ENCODE assay signal across 8 cellular contexts in the genomic region with DNA sequence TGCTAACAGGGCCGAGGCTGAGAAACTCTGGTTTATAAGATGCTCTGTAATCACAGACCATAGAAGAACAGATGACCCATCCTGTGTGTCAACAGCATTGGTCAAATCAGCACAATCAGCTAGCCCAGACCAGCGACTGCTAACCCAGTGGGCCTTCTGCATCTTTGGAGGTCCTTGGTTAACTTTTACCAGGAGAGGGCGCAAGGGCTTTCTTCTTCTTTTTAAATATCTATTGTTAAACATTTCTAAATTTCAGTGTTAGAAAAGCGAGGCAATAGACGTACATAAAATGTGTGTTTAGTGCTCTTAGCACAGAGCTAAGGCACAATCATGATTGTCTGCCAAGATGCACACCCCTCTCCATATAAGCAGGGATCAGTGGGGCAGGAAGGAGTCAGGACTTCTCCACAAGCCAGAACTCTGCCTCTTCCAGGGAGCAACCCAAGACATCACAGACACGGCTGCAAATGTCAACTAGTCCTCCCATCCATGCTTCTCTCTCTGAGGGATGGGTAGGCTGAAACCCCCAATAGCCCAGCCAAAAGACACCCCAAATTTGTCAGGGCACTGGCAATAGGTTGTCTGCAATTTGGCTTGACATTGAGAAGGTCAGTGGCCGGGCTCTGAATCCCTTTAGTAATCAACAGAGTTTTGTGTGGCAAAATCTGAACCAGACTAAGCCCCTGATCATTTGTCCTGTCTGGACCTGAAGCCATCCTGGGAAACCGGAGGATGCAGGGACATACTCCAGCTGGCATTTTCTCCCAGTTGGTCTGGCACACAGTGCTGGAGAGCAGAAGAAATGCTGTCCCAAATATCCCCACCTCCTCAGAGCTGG.
DNase-seq lines count a peak whose midpoint lies in the region; ATAC-seq, FAIRE-seq and TF ChIP-seq lines count a peak whose summit lies in the region.

No MANE protein-coding gene starts in this region.

- no peak overlapping the region for H3K27ac ChIP-seq in effector memory CD4-positive, alpha-beta T cell (ENCODE audit: insufficient read depth, low read length, poor library complexity, severe bottlenecking)

- H3K36me3 ChIP-seq in BJ (ENCODE audit: control insufficient read depth, insufficient read depth, low read length), result no peaks in the 10 kb centered on the region
- peaks cover 21% of the 10 kb centered on the region for H3K36me3 ChIP-seq in effector memory CD4-positive, alpha-beta T cell (ENCODE audit: control insufficient read depth, insufficient read depth, low read length)

- peaks cover 7% of the 10 kb centered on the region; the same call in 1 of the 2 replicates for H3K27me3 ChIP-seq in BJ (ENCODE audit: control insufficient read depth, insufficient read depth, low read length)
- no peaks in the 10 kb centered on the region for H3K27me3 ChIP-seq in effector memory CD4-positive, alpha-beta T cell (replicated peaks; ENCODE audit: control insufficient read depth, insufficient read depth, low read length, poor library complexity, severe bottlenecking)

- H3K9me3 ChIP-seq in effector memory CD4-positive, alpha-beta T cell (ENCODE audit: control insufficient read depth, low read length), result no peaks in the 10 kb centered on the region

- POLR2A ChIA-PET in BJ (lab: Charles Lee), result no interaction called here

- peak; percentile 95 for FAIRE-seq in GM19239 (lab: Jason Lieb, UNC)

- peaks cover 7% of the 10 kb centered on the region for H3K4me1 ChIP-seq in effector memory CD4-positive, alpha-beta T cell (ENCODE audit: control insufficient read depth, insufficient read depth, low read length, poor library complexity, severe bottlenecking)

- CTCF ChIA-PET in BJ (lab: Yijun Ruan, JAX), result interaction anchor here (0.8 to 7.0 kb wide), 24 partner anchors 8 to 313 kb away, joined by 3 to 76 read pairs (median 4); partner anchors contain the start of gene BCL2

- DNase-seq in BJ (ENCODE audit: low read depth), result peak; percentile 3
- no peak for DNase-seq in GM19239 (ENCODE audit: insufficient read length, low spot score)
- DNase-seq in NCI-H1105 (lab: John Stamatoyannopoulos, UW), result peak; percentile 41
- DNase-seq in activated CD4-positive, alpha-beta T cell treated with anti-CD3 and anti-CD28 coated beads, Interleukin-2, amount 50 U/mL, for 4 hours, result peak; percentile 59 to 61
- peak; percentile 19 to 47 (median 26) for DNase-seq in effector memory CD4-positive, alpha-beta T cell
- peak; percentile 41 for DNase-seq in middle frontal gyrus (ENCODE audit: extremely low spot score, low spot score)
- peak; percentile 43 for DNase-seq in stromal cell of bone marrow (ENCODE audit: low read depth)

- H3K4me3 ChIP-seq in BJ (ENCODE audit: low read depth, low read length), result no peak overlapping the region
- H3K4me3 ChIP-seq in effector memory CD4-positive, alpha-beta T cell (ENCODE audit: insufficient read depth, low read depth, low read length, poor library complexity, severe bottlenecking), result no peak overlapping the region

- TF ChIP-seq CTCF in BJ (IDR thresholded peaks at IDR 0.05; ENCODE audit: insufficient read depth, low read depth, low read length), result peak; percentile 67

- no peak for ATAC-seq in GM21367 (IDR thresholded peaks at IDR 0.05; ENCODE audit: unreplicated experiment)
